1 cellular context compared by ENCODE assay signal in genomic region chr4:40458683-40459082, GRCh38.
A peak's percentile ranks its signal among the peaks of the same experiment; 100 is the strongest.
TF ChIP-seq lines count a peak whose summit lies in the region.

No MANE protein-coding gene starts in this region.

TF ChIP-seq in HepG2, 621 proteins besides CTCF, POLR2A, EP300 and RAD21 (continued from another document):
- TF ChIP-seq SOX6 (IDR thresholded peaks at IDR 0.05) (no peak), SOX6 (CRISPR knock-in tag; IDR thresholded peaks at IDR 0.05) (0 out of 2 replicates have a peak, but pooled peaks have one; percentile 12), YEATS4 (CRISPR knock-in tag; IDR thresholded peaks at IDR 0.05; ENCODE audit: borderline replicate concordance) (no peak), CBX5 (CRISPR knock-in tag; IDR thresholded peaks at IDR 0.05; ENCODE audit: borderline replicate concordance) (no peak)
